In genomic region chr11:75856912-75857311, GRCh38 we compare ENCODE assay signal across 25 cellular contexts.
"Had no signal": no experiment of that assay in that cellular context is flagged by ENCODE, and none has a peak within 500 bp of the region (broad histone marks: within the 10 kb centered on the region; RNA-seq: fewer than 3 reads in every experiment).

No MANE protein-coding gene starts in this region.

- H3K27ac ChIP-seq: ascending aorta, brain microvascular endothelial cell, foreskin keratinocyte, heart left ventricle, lower lobe of right lung, pancreas, psoas muscle, sigmoid colon, suprapubic skin, tibial nerve had no signal

- H3K4me1 ChIP-seq: ascending aorta had no signal

- ATAC-seq: esophagus mucosa, foreskin keratinocyte, heart left ventricle, lower lobe of right lung, mucosa of descending colon, pancreas, psoas muscle had no signal

- H3K27me3 ChIP-seq: ascending aorta, brain microvascular endothelial cell, foreskin keratinocyte, heart left ventricle, pancreas, sigmoid colon, suprapubic skin, tibial nerve had no signal

- H3K36me3 ChIP-seq: ascending aorta, brain microvascular endothelial cell, lower lobe of right lung, pancreas had no signal

- H3K9me3 ChIP-seq: ascending aorta, heart left ventricle, lower lobe of right lung, mucosa of descending colon, pancreas, psoas muscle, sigmoid colon, suprapubic skin, tibial nerve had no signal

- H3K27me3 Mint-ChIP-seq: activated naive CD4-positive, alpha-beta T cell treated with anti-CD3 and anti-CD28 coated beads, Interleukin-2, amount 10 ng/mL, durations not matched to agents 7 days and 5 days; activated naive CD8-positive, alpha-beta T cell treated with anti-CD3 and anti-CD28 coated beads, Interleukin-2, amount 10 ng/mL, durations not matched to agents 7 days and 5 days had no signal

- H3K9me3 Mint-ChIP-seq: activated naive CD4-positive, alpha-beta T cell treated with anti-CD3 and anti-CD28 coated beads, Interleukin-2, amount 10 ng/mL, durations not matched to agents 7 days and 5 days; activated naive CD8-positive, alpha-beta T cell treated with anti-CD3 and anti-CD28 coated beads, Interleukin-2, amount 10 ng/mL, durations not matched to agents 7 days and 5 days; endodermal cell had no signal

- H3K27ac Mint-ChIP-seq: activated naive CD4-positive, alpha-beta T cell treated with anti-CD3 and anti-CD28 coated beads, Interleukin-2, amount 10 ng/mL, durations not matched to agents 7 days and 5 days; activated naive CD8-positive, alpha-beta T cell treated with anti-CD3 and anti-CD28 coated beads, Interleukin-2, amount 10 ng/mL, durations not matched to agents 7 days and 5 days; endodermal cell had no signal

- DNase-seq: activated CD4-positive, alpha-beta T cell treated with anti-CD3 and anti-CD28 coated beads for 4 hours; activated CD4-positive, alpha-beta T cell treated with anti-CD3 and anti-CD28 coated beads, Interleukin-2, amount 50 U/mL, for 4 hours; activated effector memory CD4-positive, alpha-beta T cell treated with Interleukin-2 at 50 U/mL for 16 hours; activated naive CD4-positive, alpha-beta T cell treated with anti-CD3 and anti-CD28 coated beads, Interleukin-2, amount 10 ng/mL, durations not matched to agents 7 days and 5 days; activated naive CD8-positive, alpha-beta T cell treated with anti-CD3 and anti-CD28 coated beads, Interleukin-2, amount 10 ng/mL, durations not matched to agents 7 days and 5 days; brain microvascular endothelial cell; caudate nucleus; endodermal cell; foreskin keratinocyte; heart left ventricle; hypothalamus; lower lobe of right lung; mesendoderm; mucosa of descending colon; nucleus accumbens; pancreas; psoas muscle; sigmoid colon; small intestine; stimulated activated CD4-positive, alpha-beta T cell treated with anti-CD3 and anti-CD28 coated beads, Interleukin-4, amount 100 ng/mL, for 24 hours; stimulated activated naive CD4-positive, alpha-beta T cell had no signal

- H3K4me3 ChIP-seq: ascending aorta, heart left ventricle, lower lobe of right lung, mucosa of descending colon, pancreas, psoas muscle, sigmoid colon, suprapubic skin, tibial nerve had no signal

- H3K4me3 Mint-ChIP-seq: activated naive CD4-positive, alpha-beta T cell treated with anti-CD3 and anti-CD28 coated beads, Interleukin-2, amount 10 ng/mL, durations not matched to agents 7 days and 5 days; activated naive CD8-positive, alpha-beta T cell treated with anti-CD3 and anti-CD28 coated beads, Interleukin-2, amount 10 ng/mL, durations not matched to agents 7 days and 5 days; endodermal cell had no signal

- H3K4me1 Mint-ChIP-seq: activated naive CD4-positive, alpha-beta T cell treated with anti-CD3 and anti-CD28 coated beads, Interleukin-2, amount 10 ng/mL, durations not matched to agents 7 days and 5 days; endodermal cell had no signal
